8 cellular contexts compared by ENCODE assay signal in genomic region chr1:55150880-55151582, GRCh38.
DNase-seq lines count a peak whose midpoint lies in the region; ATAC-seq and TF ChIP-seq lines count a peak whose summit lies in the region.

No MANE protein-coding gene starts in this region.

- H4K8ac ChIP-seq in IMR-90 (ENCODE audit: low read depth in 2 of 2, low read length in 2 of 2) = no peak overlapping the region

- no peak overlapping the region for H2AK9ac ChIP-seq in IMR-90 (replicated peaks; ENCODE audit: low read depth, low read length, poor library complexity)

- no peak overlapping the region for H2BK5ac ChIP-seq in IMR-90 (ENCODE audit: low read depth, low read length, poor library complexity, severe bottlenecking)

- BruUV-seq in IMR-90 (replicated peaks; lab: Mats Ljungman, UMichigan) = TSS peak; percentile 23

- H2AK5ac ChIP-seq in IMR-90 (ENCODE audit: low read depth, low read length) = no peak overlapping the region

- DNase-seq in GDM1 (lab: John Stamatoyannopoulos, UW) (peak; percentile 27), IMR-90 (no peak), left ventricle myocardium superior (no peak), NCI-H524 treated with DMSO at 0.1 percent for 48 hours (lab: John Stamatoyannopoulos, UW) (no peak), NCI-H526 (lab: John Stamatoyannopoulos, UW) (no peak), posterior cingulate gyrus (no peak)

- no peak overlapping the region for H2BK120ac ChIP-seq in IMR-90 (ENCODE audit: low read depth, low read length)

- no peak overlapping the region for H2BK20ac ChIP-seq in IMR-90 (ENCODE audit: low read depth, low read length)

- POLR2A ChIA-PET in IMR-90 (lab: Charles Lee; ENCODE audit: unreplicated experiment) = no interaction called here

- no peak overlapping the region; the same call in 1 of the 2 replicates for H4K5ac ChIP-seq in IMR-90 (ENCODE audit: low read depth, low read length)

- H2AFZ ChIP-seq in IMR-90 (replicated peaks; ENCODE audit: low read length, poor library complexity) = no peak overlapping the region

- 0 out of 2 replicates have a peak overlapping the region, but pooled peaks have one; percentile 55 for H3K14ac ChIP-seq in IMR-90 (replicated peaks; ENCODE audit: low read depth, low read length)

- no CpG with 5 or more reads among the region's 2 CpGs for WGBS in IMR-90 (ENCODE audit: extremely low coverage in 2 of 2, insufficient read length in 1 of 2), 2 experiments

- intact Hi-C loops in IMR-90 (cut with micrococcal nuclease) = loop anchor here (5.0 kb wide), 1 partner anchor 41 kb away; no protein-coding TSS in a partner anchor
- intact Hi-C loops in left ventricle myocardium superior (cut with micrococcal nuclease) = loop anchor here (10.0 kb wide), 1 partner anchor 54 kb away; no protein-coding TSS in a partner anchor
- intact Hi-C loops in posterior cingulate gyrus (cut with DNase I) = no loop called here

- H3K4me2 ChIP-seq in IMR-90 (ENCODE audit: low read depth, low read length) = peak overlapping the region; percentile 47; the same call in 1 of the 2 replicates

- peaks cover 2% of the 10 kb centered on the region for H3K4me1 ChIP-seq in IMR-90 (ENCODE audit: control insufficient read depth, insufficient read depth, low read length)

- no peak for TF ChIP-seq RAD21 in IMR-90 (IDR thresholded peaks at IDR 0.05; ENCODE audit: low read length)

- TF ChIP-seq POLR2A in IMR-90 (IDR thresholded peaks at IDR 0.05; ENCODE audit: low read depth, low read length) = no peak

- H3K79me1 ChIP-seq in IMR-90 (ENCODE audit: low read depth in 1 of 2, low read length in 2 of 2) = peaks cover 3 to 4% of the 10 kb centered on the region in 2 experiments; a peak in 3 of 4 replicates

- no peak overlapping the region for H2BK15ac ChIP-seq in IMR-90 (ENCODE audit: low read depth, low read length)

- no peak overlapping the region for H3K27ac ChIP-seq in IMR-90 (ENCODE audit: insufficient read depth, low read length)

- ATAC-seq in GM21390 (IDR thresholded peaks at IDR 0.05; ENCODE audit: unreplicated experiment) (peak; percentile 97), IMR-90 (ENCODE audit: low read depth) (peak; percentile 42), left ventricle myocardium superior (peak; percentile 73), GM19463 (IDR thresholded peaks at IDR 0.05; ENCODE audit: unreplicated experiment) (no peak)

- dilution Hi-C loops in IMR-90 (cut with HindIII; ENCODE audit: low sequenced_read_pairs, unreplicated experiment) = no loop called here

- H4K91ac ChIP-seq in IMR-90 (ENCODE audit: insufficient read depth, low read depth, low read length) = no peak overlapping the region

- H3K18ac ChIP-seq in IMR-90 (ENCODE audit: low read depth, low read length) = peak overlapping the region; percentile 55; the same call in 1 of the 2 replicates

- no peak overlapping the region for H3K4ac ChIP-seq in IMR-90 (ENCODE audit: low read depth, low read length)

- H3K27me3 ChIP-seq in IMR-90 (ENCODE audit: control insufficient read depth, insufficient read depth, low read length) = no peaks in the 10 kb centered on the region

- in situ Hi-C loops in IMR-90 (cut with MboI; ENCODE audit: low sequenced_read_pairs) = no loop called here

- no peak overlapping the region for H3K56ac ChIP-seq in IMR-90 (ENCODE audit: extremely low read depth, insufficient read depth, low read length)

- no peak overlapping the region for H3K9ac ChIP-seq in IMR-90 (ENCODE audit: low read depth, low read length)

- no peaks in the 10 kb centered on the region for H4K20me1 ChIP-seq in IMR-90 (ENCODE audit: insufficient read depth, low read length)

- CTCF ChIA-PET in IMR-90 (lab: Yijun Ruan, JAX) = interaction anchor here (0.6 kb wide), 1 partner anchor 127 kb away, joined by 3 read pairs; no protein-coding TSS in a partner anchor

- H3K23ac ChIP-seq in IMR-90 (ENCODE audit: low read depth, low read length) = no peak overlapping the region

- no peaks in the 10 kb centered on the region for H3K9me3 ChIP-seq in IMR-90 (ENCODE audit: control insufficient read depth, insufficient read depth, low read length)

- no peak for TF ChIP-seq CTCF in IMR-90 (conservative IDR thresholded peaks at IDR 0.05; ENCODE audit: low read depth, low read length)

- peaks cover 16% of the 10 kb centered on the region for H3K36me3 ChIP-seq in IMR-90 (ENCODE audit: control insufficient read depth, insufficient read depth, low read length)

- H3K4me3 ChIP-seq in IMR-90 (ENCODE audit: insufficient read depth, low read depth, low read length) = no peak overlapping the region

- peaks cover 5% of the 10 kb centered on the region; the same call in 1 of the 2 replicates for H3K9me1 ChIP-seq in IMR-90 (ENCODE audit: insufficient read depth, low read length)

TF ChIP-seq in IMR-90, 13 proteins besides CTCF, POLR2A, EP300 and RAD21:
- no peak for TF ChIP-seq USF2 (IDR thresholded peaks at IDR 0.05; ENCODE audit: low read depth, low read length)
- no peak for TF ChIP-seq CEBPB (IDR thresholded peaks at IDR 0.05; ENCODE audit: low read depth, low read length)
- TF ChIP-seq SMC3 (IDR thresholded peaks at IDR 0.05; ENCODE audit: low read depth, low read length) = no peak
- no peak for TF ChIP-seq RFX5 (IDR thresholded peaks at IDR 0.05; ENCODE audit: low read depth, low read length)
- no peak for TF ChIP-seq RCOR1 (IDR thresholded peaks at IDR 0.05; ENCODE audit: insufficient replicate concordance, low read length)
- TF ChIP-seq MXI1 (IDR thresholded peaks at IDR 0.05; ENCODE audit: borderline replicate concordance, low read depth, low read length) = no peak
- no peak for TF ChIP-seq MAZ (IDR thresholded peaks at IDR 0.05; ENCODE audit: borderline replicate concordance, low read depth, low read length)
- TF ChIP-seq BHLHE40 (IDR thresholded peaks at IDR 0.05; ENCODE audit: low read depth, low read length) = no peak
